ENCODE assay signal across 18 cellular contexts in the genomic region with DNA sequence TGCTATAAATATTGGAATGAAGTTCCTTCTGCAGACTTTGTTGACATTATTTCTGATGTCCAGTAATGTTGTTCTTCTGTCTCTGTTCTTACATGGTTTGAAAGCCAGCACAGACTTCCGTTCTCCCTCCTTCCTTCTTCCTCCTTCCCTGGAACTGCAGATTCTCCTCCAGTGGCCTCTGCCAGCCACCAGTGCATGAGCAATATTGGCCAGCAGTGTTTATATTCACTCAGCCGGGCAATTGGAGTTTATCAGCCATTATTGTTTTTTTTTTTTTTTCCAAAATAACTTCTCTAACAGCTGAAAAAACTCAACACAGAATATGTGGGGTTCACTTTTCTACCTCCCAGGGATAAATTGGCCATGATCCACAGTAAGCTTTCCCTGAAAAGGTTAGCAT.
DNase-seq lines count a peak whose midpoint lies in the region; ATAC-seq, FAIRE-seq and TF ChIP-seq lines count a peak whose summit lies in the region.
"Had no signal": no experiment of that assay in that cellular context is flagged by ENCODE, and none has a peak within 500 bp of the region (broad histone marks: within the 10 kb centered on the region; RNA-seq: fewer than 3 reads in every experiment).

No MANE protein-coding gene starts in this region.

- BruUV-seq in endothelial cell of umbilical vein (replicated peaks; lab: Mats Ljungman, UMichigan) = no TSS peak

- intact Hi-C loops in endothelial cell of umbilical vein (cut with micrococcal nuclease) (no loop called here), aorta (cut with DNase I) (no loop called here)

- H3K4me3 ChIP-seq in SJCRH30 = no peak overlapping the region
- no peak overlapping the region for H3K4me3 ChIP-seq in endothelial cell of umbilical vein (replicated peaks in 1 of 3; ENCODE audit: insufficient read depth in 1 of 3, low read depth in 1 of 3, low read length in 3 of 3)
- no peak overlapping the region for H3K4me3 ChIP-seq in aorta (ENCODE audit: low read length in 2 of 2)
- H3K4me3 ChIP-seq: BLaER1 had no signal

- H3K27me3 ChIP-seq in SJCRH30 (no peaks in the 10 kb centered on the region), endothelial cell of umbilical vein (ENCODE audit: control insufficient read depth in 2 of 2, insufficient read depth in 2 of 2, low read length in 2 of 2) (no peaks in the 10 kb centered on the region), aorta (ENCODE audit: control insufficient read depth in 1 of 2, insufficient read depth in 2 of 2, low read length in 1 of 2) (no peaks in the 10 kb centered on the region)
- H3K27me3 ChIP-seq: BLaER1 had no signal

- H3K9me3 ChIP-seq in SJCRH30 (replicated peaks) (no peaks in the 10 kb centered on the region; the same call in none of the 2 replicates), endothelial cell of umbilical vein (replicated peaks; ENCODE audit: control insufficient read depth, insufficient read depth, low read length) (no peaks in the 10 kb centered on the region), aorta (ENCODE audit: control insufficient read depth, low read length) (no peaks in the 10 kb centered on the region)
- H3K9me3 ChIP-seq: Caco-2 had no signal

- H3K9me1 ChIP-seq in endothelial cell of umbilical vein (replicated peaks; ENCODE audit: control insufficient read depth, extremely low read depth, insufficient read depth, low read length) = no peaks in the 10 kb centered on the region

- DNase-seq in SJCRH30 = peak; percentile 57 to 75
- DNase-seq in endothelial cell of umbilical vein (ENCODE audit: low read depth, low spot score) = peak; percentile 81
- peak; percentile 43 for DNase-seq in pulmonary artery endothelial cell (ENCODE audit: low read depth, low spot score)
- no peak for DNase-seq in NCI-H748 (lab: John Stamatoyannopoulos, UW; ENCODE audit: unreplicated experiment)
- no peak for DNase-seq in aorta
- no peak for DNase-seq in activated CD4-positive, alpha-beta T cell treated with anti-CD3 and anti-CD28 coated beads, Interleukin-2, amount 50 U/mL, for 48 hours
- DNase-seq: Caco-2; CD4-positive, CD25-positive, alpha-beta regulatory T cell; CD8-positive, alpha-beta T cell; DMS153; DND-41; H7; HCEC 1CT had no signal

- CTCF ChIA-PET in endothelial cell of umbilical vein (lab: Charles Lee) = interaction anchor here (0.7 to 1.4 kb wide), 3 partner anchors 10 to 30 kb away, joined by 3 to 7 read pairs (median 4); no protein-coding TSS in a partner anchor

- 8% methylated on average over 2 of the region's 2 CpGs for WGBS in aorta, 2 donors

- no peak for TF ChIP-seq POLR2A in endothelial cell of umbilical vein (IDR thresholded peaks at IDR 0.05; ENCODE audit: low read depth, low read length)

- peak overlapping the region; percentile 88 for H2AFZ ChIP-seq in endothelial cell of umbilical vein (ENCODE audit: low read depth, low read length)

- ATAC-seq in aorta (ENCODE audit: low FRiP score) = no peak
- ATAC-seq: CD8-positive, alpha-beta T cell had no signal

- H3K4me1 ChIP-seq in SJCRH30 (peaks cover 19% of the 10 kb centered on the region), endothelial cell of umbilical vein (ENCODE audit: control insufficient read depth, extremely low read depth, insufficient read depth, low read length) (peaks cover 36% of the 10 kb centered on the region), aorta (ENCODE audit: control insufficient read depth in 1 of 2, insufficient read depth in 2 of 2, low read length in 2 of 2) (peaks cover 0 to 3% of the 10 kb centered on the region in 2 donors)
- H3K4me1 ChIP-seq: Caco-2 had no signal

- peak overlapping the region; percentile 49 for H3K4me2 ChIP-seq in endothelial cell of umbilical vein (ENCODE audit: insufficient read depth, low read length)
- H3K4me2 ChIP-seq: BLaER1 had no signal

- no peaks in the 10 kb centered on the region for H4K20me1 ChIP-seq in endothelial cell of umbilical vein (replicated peaks; ENCODE audit: control insufficient read depth, extremely low read depth, insufficient read depth, low read length)
- H4K20me1 ChIP-seq: BLaER1 had no signal

- no peaks in the 10 kb centered on the region for H3K36me3 ChIP-seq in SJCRH30
- no peaks in the 10 kb centered on the region for H3K36me3 ChIP-seq in endothelial cell of umbilical vein (ENCODE audit: control insufficient read depth in 2 of 2, extremely low read depth in 1 of 2, insufficient read depth in 2 of 2, low read length in 2 of 2)
- no peaks in the 10 kb centered on the region for H3K36me3 ChIP-seq in aorta (ENCODE audit: control insufficient read depth in 1 of 2, insufficient read depth in 2 of 2, low read length in 1 of 2)
- H3K36me3 ChIP-seq: BLaER1 had no signal

- H3K9ac ChIP-seq in endothelial cell of umbilical vein (replicated peaks; ENCODE audit: extremely low read depth, insufficient read depth, low read length) = no peak overlapping the region
- H3K9ac ChIP-seq: BLaER1 had no signal

- peak; percentile 81 for FAIRE-seq in endothelial cell of umbilical vein (lab: Jason Lieb, UNC)
- FAIRE-seq: G401.6, GM12892, H1 had no signal

- TF ChIP-seq CTCF in endothelial cell of umbilical vein (IDR thresholded peaks at IDR 0.05; ENCODE audit: extremely low read depth in 1 of 2, insufficient read depth in 1 of 2, low read depth in 1 of 2, low read length in 2 of 2) = no peak

- dilution Hi-C loops in endothelial cell of umbilical vein (cut with MboI; ENCODE audit: extremely low pct_ligation_motif_present, low sequenced_read_pairs) = no loop called here

- no peaks in the 10 kb centered on the region for H3K79me2 ChIP-seq in endothelial cell of umbilical vein (ENCODE audit: control insufficient read depth, insufficient read depth, low read length)

- H3K27ac ChIP-seq in SJCRH30 (no peak overlapping the region), endothelial cell of umbilical vein (ENCODE audit: insufficient read depth, low read depth, low read length) (no peak overlapping the region), aorta (ENCODE audit: low read depth in 1 of 2, low read length in 2 of 2) (no peak overlapping the region)
- H3K27ac ChIP-seq: BLaER1, C4-2B had no signal

- POLR2A ChIA-PET in endothelial cell of umbilical vein (lab: Charles Lee) = no interaction called here

TF ChIP-seq in endothelial cell of umbilical vein, 7 proteins besides CTCF, POLR2A, EP300 and RAD21:
- TF ChIP-seq FOS (IDR thresholded peaks at IDR 0.05; ENCODE audit: borderline replicate concordance, insufficient read depth, low read length) (no peak), GATA2 (IDR thresholded peaks at IDR 0.05; ENCODE audit: insufficient read depth, insufficient read length, low read depth, low read length) (no peak), JUN (IDR thresholded peaks at IDR 0.05; ENCODE audit: borderline replicate concordance, insufficient read depth, insufficient read length, low read depth) (no peak), EZH2 (IDR thresholded peaks at IDR 0.05; ENCODE audit: borderline replicate concordance, low read depth, low read length, severe bottlenecking) (no peak), MYC (IDR thresholded peaks at IDR 0.05; ENCODE audit: low read depth, low read length) (no peak), POLR2AphosphoS5 (IDR thresholded peaks at IDR 0.05; ENCODE audit: insufficient read depth, low read depth, low read length) (no peak)
- TF ChIP-seq, protein P1, sequence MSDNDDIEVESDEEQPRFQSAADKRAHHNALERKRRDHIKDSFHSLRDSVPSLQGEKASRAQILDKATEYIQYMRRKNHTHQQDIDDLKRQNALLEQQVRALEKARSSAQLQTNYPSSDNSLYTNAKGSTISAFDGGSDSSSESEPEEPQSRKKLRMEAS (IDR thresholded peaks at IDR 0.05; ENCODE audit: insufficient read depth, insufficient read length) = no peak
TF ChIP-seq in endothelial cell of umbilical vein: peak in this region for 0.

Comparison
In these comparisons a context has a peak if more than half of its experiments do, and no peak if none do; other contexts are left out.
1. DNase-seq: peak in SJCRH30 (2 of 2), endothelial cell of umbilical vein (single experiment) and pulmonary artery endothelial cell (single experiment); none in NCI-H748 (single experiment), aorta (0 of 2) and activated CD4-positive, alpha-beta T cell treated with anti-CD3 and anti-CD28 coated beads, Interleukin-2, amount 50 U/mL, for 48 hours (0 of 2).